24 cellular contexts compared by ENCODE assay signal in the genomic region with DNA sequence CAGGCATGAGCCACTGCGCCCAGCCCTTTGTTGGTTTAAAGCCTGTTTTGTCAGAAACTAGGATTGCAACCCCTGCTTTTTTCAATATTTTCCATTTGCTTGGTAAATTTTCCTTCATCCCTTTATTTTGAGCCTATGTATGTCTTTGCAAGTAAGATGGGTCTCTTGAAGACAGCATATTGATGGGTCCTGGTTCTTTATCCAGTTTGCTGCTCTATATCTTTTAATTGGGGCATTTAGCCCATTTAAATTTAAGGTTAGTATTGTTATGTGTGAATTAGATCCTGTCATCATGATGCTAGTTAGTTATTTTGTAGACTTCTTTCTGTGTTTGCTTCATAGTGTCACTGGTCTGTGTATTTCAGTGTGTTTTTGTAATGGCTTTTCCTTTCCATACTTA.
"Had no signal": no experiment of that assay in that cellular context is flagged by ENCODE, and none has a peak within 500 bp of the region (broad histone marks: within the 10 kb centered on the region; RNA-seq: fewer than 3 reads in every experiment).

No MANE protein-coding gene starts in this region.

- DNase-seq: stimulated activated CD4-positive, alpha-beta T cell treated with anti-CD3 and anti-CD28 coated beads, Interleukin-2, amount 100 ng/mL, for 48 hours; stimulated activated CD4-positive, alpha-beta T cell treated with anti-CD3 and anti-CD28 coated beads, Interleukin-4, amount 100 ng/mL, for 1 hour; stimulated activated CD4-positive, alpha-beta T cell treated with anti-CD3 and anti-CD28 coated beads, Interleukin-4, amount 100 ng/mL, for 24 hours; stimulated activated CD4-positive, alpha-beta T cell treated with anti-CD3 and anti-CD28 coated beads, Interleukin-4, amount 100 ng/mL, for 4 hours; stimulated activated CD8-positive, alpha-beta memory T cell treated with anti-CD3 and anti-CD28 coated beads, Interleukin-4, amount 100 ng/mL, for 48 hours; stimulated activated naive B cell treated with anti-CD40 and anti-IgM and Interleukin-4, amounts not matched to agents 10 μg/mL and 1 μg/mL and 100 μg/mL, for 72 hours; stimulated activated naive CD4-positive, alpha-beta T cell; stimulated activated naive CD4-positive, alpha-beta T cell treated with Interleukin-2 at 50 U/mL for 16 hours; stimulated activated naive CD8-positive, alpha-beta T cell treated with anti-CD3 and anti-CD28 coated beads, Interleukin-15, amount 100 ng/mL, for 72 hours; stimulated activated naive CD8-positive, alpha-beta T cell treated with anti-CD3 and anti-CD28 coated beads, Interleukin-15, Interleukin-2, amounts not matched to agents 100 U/mL and 50 U/mL, for 24 hours; stomach; substantia nigra; testis; thyroid gland; tibial artery; transverse colon; trophoblast cell; upper lobe of left lung; upper lobe of right lung; uterus had no signal

- H3K27ac ChIP-seq: stomach, suprapubic skin, testis, thoracic aorta, thyroid gland, tibial artery, tibial nerve, transverse colon, upper lobe of left lung, upper lobe of right lung, uterus, vagina had no signal

- H3K4me3 ChIP-seq: stomach, suprapubic skin, testis, thoracic aorta, thyroid gland, tibial artery, tibial nerve, transverse colon, upper lobe of left lung, upper lobe of right lung, uterus, vagina had no signal

- H3K4me1 ChIP-seq: stomach, suprapubic skin, testis, thyroid gland, tibial artery, tibial nerve, transverse colon, upper lobe of left lung, upper lobe of right lung, uterus, vagina had no signal

- H3K9me3 ChIP-seq: suprapubic skin, testis, thyroid gland, vagina had no signal

- H3K36me3 ChIP-seq: stomach, suprapubic skin, thoracic aorta, thyroid gland, tibial artery, tibial nerve, transverse colon, upper lobe of left lung, upper lobe of right lung, uterus, vagina had no signal
